Comparison of ENCODE assay signal across 15 cellular contexts in the genomic region with DNA sequence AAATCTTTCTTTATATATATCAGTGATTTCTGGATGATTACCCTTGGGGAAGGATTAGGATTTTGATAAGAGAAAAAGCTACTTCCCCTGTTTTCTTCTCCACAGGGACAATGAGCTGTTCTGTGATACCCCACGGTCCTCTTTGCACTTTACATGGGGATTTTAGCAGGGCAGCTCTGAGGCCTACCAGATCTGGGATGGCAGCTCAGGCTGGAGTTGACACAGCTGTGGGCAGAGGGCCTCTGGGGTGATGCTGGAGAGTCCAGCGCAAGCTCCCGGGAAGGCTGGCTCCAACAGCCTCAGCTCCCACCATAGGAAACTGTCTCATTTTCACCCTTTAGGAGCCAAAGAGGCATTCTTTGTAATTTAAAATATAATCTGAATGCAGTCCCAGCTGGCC.
"Had no signal": no experiment of that assay in that cellular context is flagged by ENCODE, and none has a peak within 500 bp of the region (broad histone marks: within the 10 kb centered on the region; RNA-seq: fewer than 3 reads in every experiment).

No MANE protein-coding gene starts in this region.

- ATAC-seq: esophagus mucosa; lower lobe of right lung; naive thymus-derived CD4-positive, alpha-beta T cell; right cardiac atrium had no signal

- H3K9me3 Mint-ChIP-seq: memory B cell; naive thymus-derived CD4-positive, alpha-beta T cell; type B pancreatic cell had no signal

- H3K27me3 Mint-ChIP-seq: type B pancreatic cell had no signal

- H3K27ac ChIP-seq: coronary artery, left ventricle myocardium inferior, lower lobe of right lung, neutrophil, ovary had no signal

- H3K9me3 ChIP-seq: left ventricle myocardium inferior, lower lobe of right lung, neutrophil, ovary had no signal

- H3K27ac Mint-ChIP-seq: immature natural killer cell; memory B cell; naive thymus-derived CD4-positive, alpha-beta T cell; type B pancreatic cell had no signal

- H3K27me3 ChIP-seq: ovary had no signal

- H3K36me3 ChIP-seq: left ventricle myocardium inferior, lower lobe of right lung, neutrophil, ovary had no signal

- H3K36me3 Mint-ChIP-seq: immature natural killer cell; memory B cell; naive thymus-derived CD4-positive, alpha-beta T cell; type B pancreatic cell had no signal

- H3K4me3 Mint-ChIP-seq: immature natural killer cell; memory B cell; naive thymus-derived CD4-positive, alpha-beta T cell had no signal

- H3K4me3 ChIP-seq: coronary artery, left ventricle myocardium inferior, lower lobe of right lung, ovary had no signal

- DNase-seq: effector CD8-positive, alpha-beta T cell; immature natural killer cell; left ventricle myocardium inferior; lower lobe of right lung; naive thymus-derived CD4-positive, alpha-beta T cell; ovary; right cardiac atrium; small intestine; stimulated activated CD4-positive, alpha-beta T cell treated with anti-CD3 and anti-CD28 coated beads, Interleukin-2, amount 100 ng/mL, for 48 hours; stimulated activated naive CD4-positive, alpha-beta T cell treated with Interleukin-2 at 50 U/mL for 16 hours had no signal
